9 cellular contexts compared by ENCODE assay signal in genomic region chr12:81520064-81520945, GRCh38.
A peak's percentile ranks its signal among the peaks of the same experiment; 100 is the strongest.
DNase-seq lines count a peak whose midpoint lies in the region; ATAC-seq lines count a peak whose summit lies in the region.
"Had no signal": no experiment of that assay in that cellular context is flagged by ENCODE, and none has a peak within 500 bp of the region (broad histone marks: within the 10 kb centered on the region; RNA-seq: fewer than 3 reads in every experiment).

No MANE protein-coding gene starts in this region.

- peak; percentile 62 for ATAC-seq in GM19452 (IDR thresholded peaks at IDR 0.05; ENCODE audit: unreplicated experiment)
- no peak for ATAC-seq in HG03571 (IDR thresholded peaks at IDR 0.05; ENCODE audit: unreplicated experiment)

- no peaks in the 10 kb centered on the region for H3K9me3 ChIP-seq in BLaER1 treated with 17β-estradiol and CSF1 and Interleukin-3, amounts not matched to agents 10 nM and 100 nM (replicated peaks in 1 of 11)
- no peaks in the 10 kb centered on the region for H3K9me3 ChIP-seq in Karpas-422 (ENCODE audit: low read length)

- H3K4me3 ChIP-seq in BLaER1 treated with 17β-estradiol and CSF1 and Interleukin-3, amounts not matched to agents 10 nM and 100 nM: peak overlapping the region in 2 of 10 experiments; percentile 2 to 6; a peak in 3 of 20 replicates
- H3K4me3 ChIP-seq in Karpas-422 (ENCODE audit: low read length): peak overlapping the region; percentile 20; the same call in 1 of the 2 replicates

- no peaks in the 10 kb centered on the region for H3K27me3 ChIP-seq in BLaER1 treated with 17β-estradiol and CSF1 and Interleukin-3, amounts not matched to agents 10 nM and 100 nM
- H3K27me3 ChIP-seq in Karpas-422 (ENCODE audit: low read length): no peaks in the 10 kb centered on the region

- H3K4me1 ChIP-seq in BLaER1 treated with 17β-estradiol and CSF1 and Interleukin-3, amounts not matched to agents 10 nM and 100 nM: peaks cover 8 to 13% (median 11%) of the 10 kb centered on the region in 10 experiments
- no peaks in the 10 kb centered on the region for H3K4me1 ChIP-seq in Karpas-422 (ENCODE audit: low read length)

- H3K4me2 ChIP-seq in BLaER1 treated with 17β-estradiol and CSF1 and Interleukin-3, amounts not matched to agents 10 nM and 100 nM: peak overlapping the region; percentile 45 to 75 (median 64)
- H3K4me2 ChIP-seq in Karpas-422 (ENCODE audit: low read depth, low read length, poor library complexity, severe bottlenecking): peak overlapping the region; percentile 12

- DNase-seq in Karpas-422: no peak
- peak; percentile 46 for DNase-seq in fibroblast of peridontal ligament (ENCODE audit: extremely low read depth)
- no peak for DNase-seq in retina
- DNase-seq in NCI-H146 (lab: John Stamatoyannopoulos, UW): no peak
- DNase-seq in DMS114 treated with DMSO at 0.1 percent for 48 hours (lab: John Stamatoyannopoulos, UW; ENCODE audit: unreplicated experiment): no peak
- DNase-seq: NCI-H1694 had no signal

- no peaks in the 10 kb centered on the region for H4K20me1 ChIP-seq in BLaER1 treated with 17β-estradiol and CSF1 and Interleukin-3, amounts not matched to agents 10 nM and 100 nM
- no peaks in the 10 kb centered on the region for H4K20me1 ChIP-seq in Karpas-422 (ENCODE audit: insufficient read depth, low read depth, low read length)

- H3K9ac ChIP-seq in BLaER1 treated with 17β-estradiol and CSF1 and Interleukin-3, amounts not matched to agents 10 nM and 100 nM: 0 out of 22 replicates have a peak overlapping the region, but pooled peaks of 1 of the 11 experiments have one; percentile 19
- no peak overlapping the region for H3K9ac ChIP-seq in Karpas-422 (ENCODE audit: low read length)

- no peaks in the 10 kb centered on the region for H3K79me2 ChIP-seq in Karpas-422 (ENCODE audit: low read length)

- no peak overlapping the region for H2AFZ ChIP-seq in Karpas-422 (ENCODE audit: low read length)

- H3K27ac ChIP-seq in BLaER1 treated with 17β-estradiol and CSF1 and Interleukin-3, amounts not matched to agents 10 nM and 100 nM: no peak overlapping the region
- no peak overlapping the region for H3K27ac ChIP-seq in Karpas-422 (ENCODE audit: low read length)

- no peaks in the 10 kb centered on the region for H3K36me3 ChIP-seq in BLaER1 treated with 17β-estradiol and CSF1 and Interleukin-3, amounts not matched to agents 10 nM and 100 nM
- no peaks in the 10 kb centered on the region for H3K36me3 ChIP-seq in Karpas-422 (ENCODE audit: insufficient read depth, low read length)

- no peaks in the 10 kb centered on the region for H3K9me2 ChIP-seq in Karpas-422 (replicated peaks; ENCODE audit: insufficient read depth, low read length)
